ENCODE assay signal across 28 cellular contexts in the genomic region with DNA sequence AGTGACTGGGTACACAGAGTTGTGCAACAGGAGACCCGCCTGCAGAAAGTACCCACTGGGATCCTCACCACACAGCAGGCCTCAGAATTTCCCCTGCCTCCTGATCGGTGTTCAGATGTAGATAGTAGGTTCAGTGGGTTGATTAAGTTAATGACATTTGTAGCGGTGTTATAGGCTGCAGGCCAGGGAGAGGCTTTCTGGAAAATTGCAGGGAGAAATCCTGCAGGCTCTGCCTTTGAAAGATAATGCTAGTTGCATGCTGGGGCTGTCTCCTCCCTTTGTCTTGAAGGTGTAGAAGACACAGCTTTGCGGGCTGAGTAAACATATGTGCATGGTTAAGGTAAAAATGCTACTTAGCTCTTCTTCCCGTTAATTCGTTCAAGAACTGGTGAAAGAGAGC.
A peak's percentile ranks its signal among the peaks of the same experiment; 100 is the strongest.
DNase-seq lines count a peak whose midpoint lies in the region; ATAC-seq, FAIRE-seq and TF ChIP-seq lines count a peak whose summit lies in the region.
"Had no signal": no experiment of that assay in that cellular context is flagged by ENCODE, and none has a peak within 500 bp of the region (broad histone marks: within the 10 kb centered on the region; RNA-seq: fewer than 3 reads in every experiment).

No MANE protein-coding gene starts in this region.

- no peak overlapping the region for H3K27ac Mint-ChIP-seq in neural progenitor cell
- H3K27ac Mint-ChIP-seq: CD4-positive, alpha-beta memory T cell had no signal

- WGBS in H1 (ENCODE audit: extremely low coverage in 1 of 2, insufficient coverage in 1 of 2, insufficient read length in 1 of 2, insufficient replicate concordance in 2 of 2, low coverage in 1 of 2, low lambda C conversion rate in 2 of 2, missing lambda C conversion rate in 1 of 2), 2 experiments = 62% methylated on average over 6 of the region's 6 CpGs; no CpG with 5 or more reads in 1 of the 2 experiments

- H3K4me3 ChIP-seq in H1 (ENCODE audit: extremely low read depth in 1 of 4, insufficient read depth in 2 of 4, low read depth in 3 of 4, low read length in 4 of 4) (peak overlapping the region in 1 of 4 experiments; percentile 22; a peak in 1 of 8 replicates), neural progenitor cell (peak overlapping the region; percentile 17)
- H3K4me3 ChIP-seq: BLaER1 treated with 17β-estradiol and CSF1 and Interleukin-3, amounts not matched to agents 10 nM and 100 nM; K562; MG63 had no signal

- H2BK12ac ChIP-seq in H1 (ENCODE audit: low read depth, low read length) = 0 out of 2 replicates have a peak overlapping the region, but pooled peaks have one; percentile 4

- CTCF ChIA-PET in H1 (lab: Charles Lee; ENCODE audit: partially characterized antibody) = interaction anchor here (1.3 kb wide), 1 partner anchor 245 kb away, joined by 3 read pairs; no protein-coding TSS in a partner anchor

- no peak for TF ChIP-seq POLR2A in H1 (IDR thresholded peaks at IDR 0.05; ENCODE audit: control extremely low read depth in 1 of 2, low read depth in 2 of 2, low read length in 2 of 2)

- no peaks in the 10 kb centered on the region for H3K36me3 ChIP-seq in H1 (ENCODE audit: control insufficient read depth in 2 of 4, insufficient read depth in 4 of 4, low read length in 3 of 4)
- H3K36me3 ChIP-seq in neural progenitor cell = no peaks in the 10 kb centered on the region
- H3K36me3 ChIP-seq: BLaER1 treated with 17β-estradiol and CSF1 and Interleukin-3, amounts not matched to agents 10 nM and 100 nM; MG63 had no signal

- H2BK5ac ChIP-seq in H1 (ENCODE audit: low read depth, low read length) = no peak overlapping the region

- POLR2A ChIA-PET in H1 (lab: Charles Lee; ENCODE audit: partially characterized antibody) = no interaction called here

- no peaks in the 10 kb centered on the region for H3K23me2 ChIP-seq in H1 (ENCODE audit: low read depth, low read length)

- H3K4me3 Mint-ChIP-seq in neural progenitor cell = no peak overlapping the region
- H3K4me3 Mint-ChIP-seq: CD4-positive, alpha-beta memory T cell had no signal

- no peak overlapping the region for H3K4ac ChIP-seq in H1 (replicated peaks; ENCODE audit: insufficient read length, low read depth, low read length)

- no peak overlapping the region for H2BK15ac ChIP-seq in H1 (ENCODE audit: low read length)

- H3K79me1 ChIP-seq in H1 (ENCODE audit: low read depth, low read length) = no peaks in the 10 kb centered on the region

- no peak for TF ChIP-seq EP300 in H1 (IDR thresholded peaks at IDR 0.05; ENCODE audit: borderline replicate concordance in 1 of 2, low read depth in 2 of 2, low read length in 2 of 2)

- H2AK5ac ChIP-seq in H1 (ENCODE audit: low read depth, low read length) = no peak overlapping the region; the same call in 1 of the 2 replicates

- no peak for TF ChIP-seq CTCF in H1 (IDR thresholded peaks at IDR 0.05; ENCODE audit: control extremely low read depth in 1 of 3, insufficient read depth in 1 of 3, low read depth in 1 of 3, low read length in 3 of 3)
- TF ChIP-seq CTCF in neural progenitor cell (IDR thresholded peaks at IDR 0.05) = no peak

- H3K27ac ChIP-seq in H1 (ENCODE audit: low read depth, low read length) (peak overlapping the region; percentile 47; the same call in 1 of the 2 replicates), neural progenitor cell (peak overlapping the region; percentile 35)
- H3K27ac ChIP-seq: 22Rv1; BLaER1 treated with 17β-estradiol and CSF1 and Interleukin-3, amounts not matched to agents 10 nM and 100 nM; RWPE1 had no signal

- H2AFZ ChIP-seq in H1 (ENCODE audit: low read length) (no peak overlapping the region), neural progenitor cell (replicated peaks) (peak overlapping the region; percentile 63)

- peaks cover 4% of the 10 kb centered on the region for H3K27me3 Mint-ChIP-seq in neural progenitor cell (ENCODE audit: insufficient read depth, low read depth)
- H3K27me3 Mint-ChIP-seq: CD4-positive, alpha-beta memory T cell had no signal

- H3K23ac ChIP-seq in H1 (ENCODE audit: insufficient read length) = no peak overlapping the region

- no peaks in the 10 kb centered on the region for H3K9me3 Mint-ChIP-seq in neural progenitor cell

- no peak for ATAC-seq in HG03095 (IDR thresholded peaks at IDR 0.05; ENCODE audit: unreplicated experiment)
- ATAC-seq: HepG2, K562, SK-N-SH treated with all-trans-retinoic acid at 6 μM for 48 hours had no signal

- H3K14ac ChIP-seq in H1 (ENCODE audit: insufficient read length) = no peak overlapping the region

- peak overlapping the region; percentile 17 to 30; a peak in 2 of 4 replicates for H3K4me2 ChIP-seq in H1 (ENCODE audit: insufficient read depth in 1 of 2, low read depth in 2 of 2, low read length in 2 of 2)
- peak overlapping the region; percentile 56 for H3K4me2 ChIP-seq in neural progenitor cell
- H3K4me2 ChIP-seq: BLaER1 treated with 17β-estradiol and CSF1 and Interleukin-3, amounts not matched to agents 10 nM and 100 nM had no signal

- H3K18ac ChIP-seq in H1 (ENCODE audit: extremely low read depth, low read length) = no peak overlapping the region; the same call in 1 of the 2 replicates

- no peak overlapping the region for H2BK120ac ChIP-seq in H1 (replicated peaks; ENCODE audit: low read depth, low read length)

- H3K9me3 ChIP-seq in H1 (ENCODE audit: insufficient read depth in 2 of 2, low read depth in 1 of 2, low read length in 1 of 2) (no peaks in the 10 kb centered on the region), neural progenitor cell (ENCODE audit: low read depth) (no peaks in the 10 kb centered on the region)
- H3K9me3 ChIP-seq: BLaER1 treated with 17β-estradiol and CSF1 and Interleukin-3, amounts not matched to agents 10 nM and 100 nM; Caco-2; MG63 had no signal

- H4K8ac ChIP-seq in H1 (ENCODE audit: extremely low read depth, insufficient read depth, low read length) = no peak overlapping the region

- H2BK20ac ChIP-seq in H1 (ENCODE audit: low read length) = no peak overlapping the region

- no peaks in the 10 kb centered on the region for H3K36me3 Mint-ChIP-seq in neural progenitor cell
- H3K36me3 Mint-ChIP-seq: CD4-positive, alpha-beta memory T cell had no signal

- H3K79me2 ChIP-seq in H1 (ENCODE audit: control insufficient read depth in 1 of 2, insufficient read depth in 2 of 2, low read length in 2 of 2) (no peaks in the 10 kb centered on the region), neural progenitor cell (ENCODE audit: low read depth) (no peaks in the 10 kb centered on the region)

- H4K91ac ChIP-seq in H1 (replicated peaks; ENCODE audit: insufficient read length, low read length) = no peak overlapping the region

- H4K20me1 ChIP-seq in H1 (replicated peaks in 1 of 2; ENCODE audit: control insufficient read depth in 1 of 2, insufficient read depth in 2 of 2, low read length in 2 of 2) = no peaks in the 10 kb centered on the region
- no peaks in the 10 kb centered on the region for H4K20me1 ChIP-seq in neural progenitor cell (ENCODE audit: low read depth)
- H4K20me1 ChIP-seq: BLaER1 treated with 17β-estradiol and CSF1 and Interleukin-3, amounts not matched to agents 10 nM and 100 nM had no signal

- no peak for TF ChIP-seq RAD21 in H1 (IDR thresholded peaks at IDR 0.05 in 1 of 2, conservative IDR thresholded peaks at IDR 0.05 in 1 of 2; ENCODE audit: low read depth in 2 of 2, low read length in 2 of 2)

- no peak overlapping the region for H3K56ac ChIP-seq in H1 (replicated peaks; ENCODE audit: insufficient read length, low read depth, low read length)

- FAIRE-seq in H1 (lab: Jason Lieb, UNC) = no peak
- FAIRE-seq: GM19239, HepG2, K562 had no signal

- DNase-seq in NCI-H82 (lab: John Stamatoyannopoulos, UW) = peak; percentile 13
- no peak for DNase-seq in NCI-H82 treated with DMSO at 0.1 percent for 48 hours (lab: John Stamatoyannopoulos, UW; ENCODE audit: unreplicated experiment)
- no peak for DNase-seq in H1 (ENCODE audit: low read depth in 1 of 2, low spot score in 2 of 2)
- DNase-seq in neural progenitor cell (ENCODE audit: low spot score) = no peak
- DNase-seq in NCI-H345 (lab: John Stamatoyannopoulos, UW) = no peak
- no peak for DNase-seq in HPDE6-E6E7 (ENCODE audit: extremely low spot score)
- DNase-seq in epidermal melanocyte (ENCODE audit: insufficient read length, low spot score) = no peak
- DNase-seq: ACHN; CD4-positive, alpha-beta memory T cell; DMS 273 treated with DMSO at 0.1 percent for 48 hours; GDM1; HCEC 1CT; MG63; NCI-H1417; NCI-H1694 treated with DMSO at 0.1 percent for 48 hours; NCI-H2081 treated with DMSO at 0.1 percent for 48 hours; NCI-H2171 treated with DMSO at 0.1 percent for 48 hours; NCI-H69; SHP77 treated with DMSO at 0.1 percent for 48 hours had no signal

- H3K27me3 ChIP-seq in H1 (replicated peaks in 1 of 4; ENCODE audit: control insufficient read depth in 3 of 4, extremely low read depth in 1 of 4, insufficient read depth in 3 of 4, low read length in 3 of 4) (no peaks in the 10 kb centered on the region), neural progenitor cell (no peaks in the 10 kb centered on the region)
- H3K27me3 ChIP-seq: BLaER1 treated with 17β-estradiol and CSF1 and Interleukin-3, amounts not matched to agents 10 nM and 100 nM; MG63 had no signal

- H3K4me1 Mint-ChIP-seq in neural progenitor cell = peaks cover 25% of the 10 kb centered on the region
- H3K4me1 Mint-ChIP-seq: CD4-positive, alpha-beta memory T cell had no signal

- H3K9ac ChIP-seq in H1 (replicated peaks in 1 of 4; ENCODE audit: extremely low read depth in 1 of 4, low read depth in 3 of 4, low read length in 3 of 4) = peak overlapping the region in 1 of 4 experiments; percentile 22; a peak in 1 of 7 replicates
- no peak overlapping the region for H3K9ac ChIP-seq in neural progenitor cell
- H3K9ac ChIP-seq: BLaER1 treated with 17β-estradiol and CSF1 and Interleukin-3, amounts not matched to agents 10 nM and 100 nM had no signal

- no peak overlapping the region for H4K5ac ChIP-seq in H1 (ENCODE audit: insufficient read length, low read depth, low read length)

- peaks cover 18% of the 10 kb centered on the region for H3F3A ChIP-seq in neural progenitor cell (ENCODE audit: low read depth)

- H3K4me1 ChIP-seq in H1 (replicated peaks in 1 of 4; ENCODE audit: control insufficient read depth in 3 of 4, insufficient read depth in 4 of 4, low read length in 3 of 4) (peaks cover 0 to 7% (median 5%) of the 10 kb centered on the region in 4 experiments; a peak in 4 of 7 replicates), neural progenitor cell (peaks cover 28% of the 10 kb centered on the region)
- H3K4me1 ChIP-seq: BLaER1 treated with 17β-estradiol and CSF1 and Interleukin-3, amounts not matched to agents 10 nM and 100 nM; Caco-2 had no signal

TF ChIP-seq in H1, 55 proteins besides CTCF, POLR2A, EP300 and RAD21:
- TF ChIP-seq SP4 (IDR thresholded peaks at IDR 0.05; ENCODE audit: low read length) = no peak
- 0 out of 2 replicates have a peak, but pooled peaks have one; percentile 23 for TF ChIP-seq CEBPB (IDR thresholded peaks at IDR 0.05; ENCODE audit: low read depth, low read length)
